In genomic region chr15:91961357-91961756, GRCh38 we compare ENCODE assay signal across 1 cellular context.
TF ChIP-seq lines count a peak whose summit lies in the region.

No MANE protein-coding gene starts in this region.

TF ChIP-seq in SK-N-SH, 30 proteins besides CTCF, POLR2A, EP300 and RAD21 (continued from another document):
- no peak for TF ChIP-seq FOSL2 (IDR thresholded peaks at IDR 0.05; ENCODE audit: borderline replicate concordance, low read depth)
- TF ChIP-seq MEF2A (IDR thresholded peaks at IDR 0.05; ENCODE audit: borderline replicate concordance, low read depth) = no peak
- no peak for TF ChIP-seq GATA2 (CRISPR knock-in tag; IDR thresholded peaks at IDR 0.05)
- TF ChIP-seq GABPA (IDR thresholded peaks at IDR 0.05; ENCODE audit: low read depth) = no peak
